ENCODE assay signal across 19 cellular contexts in genomic region chr6:36019167-36019566, GRCh38. TPM values are rescaled to one million over a fixed set of nuclear protein-coding genes. Genes with fewer than 3 reads are reported as not detected.
"Had no signal": no experiment of that assay in that cellular context is flagged by ENCODE, and none has a peak within 500 bp of the region (broad histone marks: within the 10 kb centered on the region; RNA-seq: fewer than 3 reads in every experiment).

No MANE protein-coding gene starts in this region.

- H3K79me2 ChIP-seq: parathyroid adenoma had no signal

- FAIRE-seq: astrocyte, kidney had no signal

- H3K9me3 ChIP-seq: gastrocnemius medialis, thoracic aorta, upper lobe of right lung had no signal

- H3K4me3 ChIP-seq: gastrocnemius medialis, lung, thoracic aorta, upper lobe of right lung had no signal

- DNase-seq: activated CD4-positive, alpha-beta T cell treated with anti-CD3 and anti-CD28 coated beads, Interleukin-2, amount 50 U/mL, for 1 hour; activated CD8-positive, alpha-beta memory T cell treated with anti-CD3 and anti-CD28 coated beads, Interleukin-2, amount 50 U/mL, for 48 hours; activated effector memory CD4-positive, alpha-beta T cell treated with Interleukin-2 at 50 U/mL for 16 hours; activated T-cell treated with anti-CD3 and anti-CD28 coated beads, Interleukin-2, amount 50 U/mL, for 48 hours; effector CD8-positive, alpha-beta T cell; gastrocnemius medialis; head of caudate nucleus; kidney; stimulated activated naive B cell treated with anti-CD40 and anti-IgM and Interleukin-4, amounts not matched to agents 10 μg/mL and 1 μg/mL and 100 μg/mL, for 72 hours; upper lobe of right lung had no signal

- H3K4me1 ChIP-seq: gastrocnemius medialis, parathyroid adenoma, upper lobe of right lung had no signal

- H3K9ac ChIP-seq: parathyroid adenoma had no signal

- H3K27ac ChIP-seq: gastrocnemius medialis, parathyroid adenoma, thoracic aorta, upper lobe of right lung had no signal

- H3K36me3 ChIP-seq: gastrocnemius medialis, thoracic aorta, upper lobe of right lung had no signal

- ATAC-seq: activated CD4-positive, CD25-positive, alpha-beta regulatory T cell treated with anti-CD3 and anti-CD28 coated beads, Interleukin-2, amount 50 U/mL, for 24 hours; esophagus mucosa; gastrocnemius medialis; left lobe of liver; natural killer cell treated with Interleukin-12 subunit alpha and Interleukin-12 subunit beta and Interleukin-15 and Interleukin-18, amount 100 ng/mL, for 72 hours; sciatic nerve; stimulated activated naive B cell treated with anti-CD40 and anti-IgM and Interleukin-4, amounts not matched to agents 10 μg/mL and 1 μg/mL and 100 μg/mL, for 72 hours; upper lobe of right lung had no signal

- H3K27me3 ChIP-seq: upper lobe of right lung had no signal

- H2AFZ ChIP-seq: parathyroid adenoma had no signal

RNA-seq across cellular contexts. Expression of gene SLC26A8, which starts 5.3 kb away (rescaled TPM):
- total RNA-seq: astrocyte had no signal
